8 cellular contexts compared by ENCODE assay signal in genomic region chrX:17377047-17377692, GRCh38. TPM values are rescaled to one million over a fixed set of nuclear protein-coding genes. Genes with fewer than 3 reads are reported as not detected.
DNase-seq lines count a peak whose midpoint lies in the region; ATAC-seq and TF ChIP-seq lines count a peak whose summit lies in the region.

No MANE protein-coding gene starts in this region.

- peak; percentile 39 for TF ChIP-seq POLR2A in prostate gland (IDR thresholded peaks at IDR 0.05)

- DNase-seq in activated T-cell treated with anti-CD3 and anti-CD28 coated beads for 24 hours (ENCODE audit: low read depth): peak; percentile 0
- DNase-seq in activated T-cell treated with anti-CD3 and anti-CD28 coated beads, Interleukin-2, amount 50 U/mL, for 1 hour: no peak
- peak; percentile 25 to 45 for DNase-seq in SJSA1 (ENCODE audit: low read depth in 1 of 2, low spot score in 2 of 2)
- DNase-seq in fibroblast of the aortic adventitia (ENCODE audit: low read depth): peak; percentile 51
- DNase-seq in prostate gland (ENCODE audit: low spot score): peak; percentile 32
- no peak for DNase-seq in NCI-H1048 (lab: John Stamatoyannopoulos, UW)
- DNase-seq in midbrain (lab: John Stamatoyannopoulos, UW): no peak

- WGBS in prostate gland: under 1% methylated on average over 19 of the region's 45 CpGs

- ATAC-seq in HG03378 (IDR thresholded peaks at IDR 0.05; ENCODE audit: unreplicated experiment): no peak

- H3K36me3 ChIP-seq in SJSA1: no peaks in the 10 kb centered on the region
- H3K36me3 ChIP-seq in prostate gland: no peaks in the 10 kb centered on the region

- H3K4me1 ChIP-seq in SJSA1 (replicated peaks) (peaks cover 9% of the 10 kb centered on the region; the same call in 1 of the 2 replicates), prostate gland (replicated peaks) (no peaks in the 10 kb centered on the region)

- peak overlapping the region; percentile 56 for H3K4me3 ChIP-seq in SJSA1
- peak overlapping the region; percentile 78 for H3K4me3 ChIP-seq in fibroblast of the aortic adventitia (ENCODE audit: low read depth, low read length)
- H3K4me3 ChIP-seq in prostate gland: peak overlapping the region; percentile 38 to 44

- no peaks in the 10 kb centered on the region for H3K27me3 ChIP-seq in SJSA1 (replicated peaks)
- H3K27me3 ChIP-seq in prostate gland (replicated peaks; ENCODE audit: insufficient read depth): no peaks in the 10 kb centered on the region

- intact Hi-C loops in prostate gland (cut with DNase I): loop anchor here (5.0 to 10.0 kb wide), 2 partner anchors 310 to 552 kb away; no protein-coding TSS in a partner anchor

- H3K27ac ChIP-seq in SJSA1: no peak overlapping the region
- H3K27ac ChIP-seq in prostate gland: peak overlapping the region; percentile 36 to 43

- TF ChIP-seq CTCF in fibroblast of the aortic adventitia (IDR thresholded peaks at IDR 0.05; ENCODE audit: insufficient read depth, low read length): no peak
- TF ChIP-seq CTCF in prostate gland (IDR thresholded peaks at IDR 0.05): no peak

- H3K9me3 ChIP-seq in SJSA1 (replicated peaks) (no peaks in the 10 kb centered on the region), prostate gland (no peaks in the 10 kb centered on the region)

RNA-seq across cellular contexts. Expression of gene NHS, which starts 2.2 kb away (rescaled TPM):
- 1.3 and 2.6 TPM in 2 replicates for total RNA-seq in SJSA1 (2014; rRNA removed; shearing (Covaris generic))
- total RNA-seq in fibroblast of the aortic adventitia (ENCODE audit: low replicate concordance) (1.6 and 11.6 TPM in 2 replicates), prostate gland (10 to 100 TPM in 1 of 2 donors, 1 to 10 TPM in 1; 4.8 to 17.7 TPM)

Comparison
In these comparisons a context has a peak if more than half of its experiments do, and no peak if none do; other contexts are left out.
1. DNase-seq: peak in activated T-cell treated with anti-CD3 and anti-CD28 coated beads for 24 hours (single experiment), SJSA1 (2 of 2), fibroblast of the aortic adventitia (single experiment) and prostate gland (single experiment); none in activated T-cell treated with anti-CD3 and anti-CD28 coated beads, Interleukin-2, amount 50 U/mL, for 1 hour (single experiment), NCI-H1048 (single experiment) and midbrain (single experiment).
2. Peak in every context shown above with its lines, with median percentiles within 50 percentile points of each other: H3K4me3 ChIP-seq.